Comparison of ENCODE assay signal across 18 cellular contexts in genomic region chr2:1929962-1930361, GRCh38.
DNase-seq lines count a peak whose midpoint lies in the region; ATAC-seq and TF ChIP-seq lines count a peak whose summit lies in the region.
"Had no signal": no experiment of that assay in that cellular context is flagged by ENCODE, and none has a peak within 500 bp of the region (broad histone marks: within the 10 kb centered on the region; RNA-seq: fewer than 3 reads in every experiment).

No MANE protein-coding gene starts in this region.

- H3K4me1 Mint-ChIP-seq in type B pancreatic cell (ENCODE audit: unreplicated experiment): peaks cover 10% of the 10 kb centered on the region
- H3K4me1 Mint-ChIP-seq: B cell had no signal

- H3K27ac ChIP-seq in coronary artery: no peak overlapping the region
- H3K27ac ChIP-seq: 22Rv1; A549; BLaER1 treated with 17β-estradiol and CSF1 and Interleukin-3, amounts not matched to agents 10 nM and 100 nM; C4-2B had no signal

- no peak for TF ChIP-seq CTCF in coronary artery (IDR thresholded peaks at IDR 0.05)
- no peak for TF ChIP-seq CTCF in type B pancreatic cell (conservative IDR thresholded peaks at IDR 0.05)
- no peak for TF ChIP-seq CTCF in omental fat pad (IDR thresholded peaks at IDR 0.05)

- DNase-seq in activated CD8-positive, alpha-beta memory T cell treated with anti-CD3 and anti-CD28 coated beads for 24 hours: peak; percentile 47
- DNase-seq in activated CD8-positive, alpha-beta memory T cell treated with anti-CD3 and anti-CD28 coated beads, Interleukin-2, amount 50 U/mL, for 48 hours: no peak
- DNase-seq in coronary artery (ENCODE audit: low spot score) (peak; percentile 29), type B pancreatic cell (ENCODE audit: extremely low spot score, unreplicated experiment) (peak; percentile 34), omental fat pad (ENCODE audit: low spot score) (no peak), HCEC 1CT (no peak)
- DNase-seq: AML-193; Caco-2; Calu3; CD4-positive, alpha-beta T cell; CD8-positive, alpha-beta T cell; DMS79 treated with DMSO at 0.1 percent for 48 hours; GF-D8 had no signal

- no peak for ATAC-seq in omental fat pad (ENCODE audit: low FRiP score)
- ATAC-seq: A549; CD8-positive, alpha-beta T cell had no signal

- H3K27me3 Mint-ChIP-seq in type B pancreatic cell: peaks cover 6% of the 10 kb centered on the region
- H3K27me3 Mint-ChIP-seq: CD4-positive, alpha-beta T cell had no signal

- H3K27ac Mint-ChIP-seq in type B pancreatic cell: no peak overlapping the region
- H3K27ac Mint-ChIP-seq: B cell; CD4-positive, alpha-beta T cell; CD8-positive, alpha-beta T cell had no signal

- H3K4me3 Mint-ChIP-seq in type B pancreatic cell: no peak overlapping the region
- H3K4me3 Mint-ChIP-seq: B cell; CD4-positive, alpha-beta T cell; CD8-positive, alpha-beta T cell had no signal

- H3K36me3 Mint-ChIP-seq in type B pancreatic cell: no peaks in the 10 kb centered on the region
- H3K36me3 Mint-ChIP-seq: CD8-positive, alpha-beta T cell had no signal

- no peak overlapping the region for H3K4me3 ChIP-seq in coronary artery
- H3K4me3 ChIP-seq: A549; BLaER1 treated with 17β-estradiol and CSF1 and Interleukin-3, amounts not matched to agents 10 nM and 100 nM had no signal

- H3K9me3 Mint-ChIP-seq in type B pancreatic cell: no peaks in the 10 kb centered on the region
- H3K9me3 Mint-ChIP-seq: CD4-positive, alpha-beta T cell; CD8-positive, alpha-beta T cell had no signal

Comparison
In these comparisons a context has a peak if more than half of its experiments do, and no peak if none do; other contexts are left out.
1. DNase-seq: peak in activated CD8-positive, alpha-beta memory T cell treated with anti-CD3 and anti-CD28 coated beads for 24 hours (single experiment), coronary artery (single experiment) and type B pancreatic cell (single experiment); none in activated CD8-positive, alpha-beta memory T cell treated with anti-CD3 and anti-CD28 coated beads, Interleukin-2, amount 50 U/mL, for 48 hours (single experiment), omental fat pad (single experiment) and HCEC 1CT (single experiment).